In genomic region chr1:10005248-10005647, GRCh38 we compare ENCODE assay signal across 1 cellular context. TPM values are rescaled to one million over a fixed set of nuclear protein-coding genes. Genes with fewer than 3 reads are reported as not detected.
"Had no signal": no experiment of that assay in that cellular context is flagged by ENCODE, and none has a peak within 500 bp of the region (broad histone marks: within the 10 kb centered on the region; RNA-seq: fewer than 3 reads in every experiment).

No MANE protein-coding gene starts in this region.

RNA-seq across cellular contexts. Expression of gene RBP7, which starts 8.2 kb away (rescaled TPM):
- total RNA-seq: temporal lobe had no signal
